In genomic region chr6:20198156-20198555, GRCh38 we compare ENCODE assay signal across 24 cellular contexts. TPM values are rescaled to one million over a fixed set of nuclear protein-coding genes. Genes with fewer than 3 reads are reported as not detected.
DNase-seq lines count a peak whose midpoint lies in the region; ATAC-seq, FAIRE-seq and TF ChIP-seq lines count a peak whose summit lies in the region.
"Had no signal": no experiment of that assay in that cellular context is flagged by ENCODE, and none has a peak within 500 bp of the region (broad histone marks: within the 10 kb centered on the region; RNA-seq: fewer than 3 reads in every experiment).

No MANE protein-coding gene starts in this region.

- DNase-seq in GM19239 (ENCODE audit: insufficient read length, low spot score) (no peak), uterus (no peak), SIG-M5 treated with dmso at 0.1 percent for 504 hours (lab: John Stamatoyannopoulos, UW; ENCODE audit: unreplicated experiment) (no peak), NCI-H345 (lab: John Stamatoyannopoulos, UW) (no peak)
- DNase-seq in activated T-helper 2 cell treated with anti-CD3 and anti-CD28 coated beads, Interferon-gamma antibody, Interleukin-2, Interleukin-4, amounts not matched to agents 10 μg/mL and 5 μg/mL and 100 μg/mL, durations not matched to agents 14 hours and 24 hours and 36 hours (ENCODE audit: low spot score) = no peak
- DNase-seq: CD8-positive, alpha-beta memory T cell; HFFc6; MV-4-11; NCI-H1417 treated with DMSO at 0.1 percent for 48 hours; NCI-H1930; NCI-H226; NCI-H526; PC-9; SIG-M5 had no signal

- H3K36me3 Mint-ChIP-seq in activated T-helper 2 cell treated with anti-CD3 and anti-CD28 coated beads, Interferon-gamma antibody, Interleukin-2, Interleukin-4, amounts not matched to agents 10 μg/mL and 5 μg/mL and 100 μg/mL, durations not matched to agents 14 hours and 24 hours and 36 hours (ENCODE audit: low read depth) = peaks cover 54% of the 10 kb centered on the region

- no peak for ATAC-seq in GM19035 (IDR thresholded peaks at IDR 0.05; ENCODE audit: unreplicated experiment)

- no peaks in the 10 kb centered on the region for H3K27me3 Mint-ChIP-seq in activated T-helper 2 cell treated with anti-CD3 and anti-CD28 coated beads, Interferon-gamma antibody, Interleukin-2, Interleukin-4, amounts not matched to agents 10 μg/mL and 5 μg/mL and 100 μg/mL, durations not matched to agents 14 hours and 24 hours and 36 hours (ENCODE audit: low read depth)
- H3K27me3 Mint-ChIP-seq: CD8-positive, alpha-beta memory T cell; IgD-negative memory B cell had no signal

- intact Hi-C loops in activated T-helper 2 cell treated with anti-CD3 and anti-CD28 coated beads, Interferon-gamma antibody, Interleukin-2, Interleukin-4, amounts not matched to agents 10 μg/mL and 5 μg/mL and 100 μg/mL, durations not matched to agents 14 hours and 24 hours and 36 hours (cut with micrococcal nuclease) = loop anchor here (10.0 kb wide), 1 partner anchor 1397 kb away; the partner anchor contains the start of gene SOX4
- intact Hi-C loops in uterus (cut with DNase I; ENCODE audit: low total_unique reads) = no loop called here

- no peak overlapping the region for H3K9ac ChIP-seq in mucosa of rectum (ENCODE audit: low read depth in 1 of 2, low read length in 2 of 2)
- H3K9ac ChIP-seq: BLaER1 had no signal

- H3K4me1 ChIP-seq in mucosa of rectum (ENCODE audit: control insufficient read depth in 2 of 2, insufficient read depth in 2 of 2, low read length in 2 of 2) = peaks cover 16 to 25% of the 10 kb centered on the region in 2 donors
- no peaks in the 10 kb centered on the region for H3K4me1 ChIP-seq in uterus

- H3K9me3 ChIP-seq in mucosa of rectum (ENCODE audit: control insufficient read depth in 2 of 2, low read length in 2 of 2) (no peaks in the 10 kb centered on the region), uterus (no peaks in the 10 kb centered on the region)
- H3K9me3 ChIP-seq: BLaER1 had no signal

- H3K4me3 Mint-ChIP-seq in activated T-helper 2 cell treated with anti-CD3 and anti-CD28 coated beads, Interferon-gamma antibody, Interleukin-2, Interleukin-4, amounts not matched to agents 10 μg/mL and 5 μg/mL and 100 μg/mL, durations not matched to agents 14 hours and 24 hours and 36 hours (ENCODE audit: low read depth) = no peak overlapping the region
- H3K4me3 Mint-ChIP-seq: CD8-positive, alpha-beta memory T cell; IgD-negative memory B cell had no signal

- H3K4me1 Mint-ChIP-seq in activated T-helper 2 cell treated with anti-CD3 and anti-CD28 coated beads, Interferon-gamma antibody, Interleukin-2, Interleukin-4, amounts not matched to agents 10 μg/mL and 5 μg/mL and 100 μg/mL, durations not matched to agents 14 hours and 24 hours and 36 hours (ENCODE audit: low read depth) = peaks cover 51% of the 10 kb centered on the region

- peak overlapping the region; percentile 43 for H3K27ac Mint-ChIP-seq in activated T-helper 2 cell treated with anti-CD3 and anti-CD28 coated beads, Interferon-gamma antibody, Interleukin-2, Interleukin-4, amounts not matched to agents 10 μg/mL and 5 μg/mL and 100 μg/mL, durations not matched to agents 14 hours and 24 hours and 36 hours
- H3K27ac Mint-ChIP-seq: IgD-negative memory B cell had no signal

- H3K36me3 ChIP-seq in mucosa of rectum (ENCODE audit: control insufficient read depth in 2 of 2, insufficient read depth in 2 of 2, low read length in 2 of 2) = no peaks in the 10 kb centered on the region
- no peaks in the 10 kb centered on the region for H3K36me3 ChIP-seq in uterus
- H3K36me3 ChIP-seq: BLaER1 had no signal

- no peak for TF ChIP-seq POLR2A in uterus (IDR thresholded peaks at IDR 0.05)

- H3K4me3 ChIP-seq in mucosa of rectum (ENCODE audit: low read length in 2 of 2) (peak overlapping the region; percentile 8 to 27), uterus (no peak overlapping the region)
- H3K4me3 ChIP-seq: BLaER1, PC-9 had no signal

- peak overlapping the region; percentile 59 to 69 for H3K27ac ChIP-seq in mucosa of rectum (ENCODE audit: low read depth in 2 of 2, low read length in 2 of 2)
- peak overlapping the region; percentile 20 to 63 for H3K27ac ChIP-seq in uterus
- H3K27ac ChIP-seq: BLaER1, HL-60, PC-9, RWPE1 had no signal

- TF ChIP-seq CTCF in uterus (IDR thresholded peaks at IDR 0.05) = no peak

- no peaks in the 10 kb centered on the region for H3K9me3 Mint-ChIP-seq in activated T-helper 2 cell treated with anti-CD3 and anti-CD28 coated beads, Interferon-gamma antibody, Interleukin-2, Interleukin-4, amounts not matched to agents 10 μg/mL and 5 μg/mL and 100 μg/mL, durations not matched to agents 14 hours and 24 hours and 36 hours
- H3K9me3 Mint-ChIP-seq: CD8-positive, alpha-beta memory T cell; HFFc6; IgD-negative memory B cell had no signal

- no peaks in the 10 kb centered on the region for H3K27me3 ChIP-seq in mucosa of rectum (ENCODE audit: control insufficient read depth in 2 of 2, insufficient read depth in 2 of 2, low read length in 2 of 2)
- H3K27me3 ChIP-seq in uterus = no peaks in the 10 kb centered on the region
- H3K27me3 ChIP-seq: BLaER1 had no signal

- peak; percentile 53 for FAIRE-seq in GM19239 (lab: Jason Lieb, UNC)
- FAIRE-seq: D721Med, GM12892, H54, HTR-8/SVneo had no signal

RNA-seq across cellular contexts. Expression of gene MBOAT1, which starts 14.1 kb away (rescaled TPM):
- 32.8 and 33.8 TPM in 2 replicates for total RNA-seq in activated T-helper 2 cell treated with anti-CD3 and anti-CD28 coated beads, Interferon-gamma antibody, Interleukin-2, Interleukin-4, amounts not matched to agents 10 μg/mL and 5 μg/mL and 100 μg/mL, durations not matched to agents 14 hours and 24 hours and 36 hours
- total RNA-seq in uterus = 10 to 100 TPM in 3 of 4 donors, 1 to 10 TPM in 1; 6.8 to 33.5 (median 25.9) TPM

Comparison
In these comparisons a context has a peak if more than half of its experiments do, and no peak if none do; other contexts are left out.
1. H3K4me3 ChIP-seq: peak in mucosa of rectum (2 of 2); none in uterus (0 of 2).